In the genomic region with DNA sequence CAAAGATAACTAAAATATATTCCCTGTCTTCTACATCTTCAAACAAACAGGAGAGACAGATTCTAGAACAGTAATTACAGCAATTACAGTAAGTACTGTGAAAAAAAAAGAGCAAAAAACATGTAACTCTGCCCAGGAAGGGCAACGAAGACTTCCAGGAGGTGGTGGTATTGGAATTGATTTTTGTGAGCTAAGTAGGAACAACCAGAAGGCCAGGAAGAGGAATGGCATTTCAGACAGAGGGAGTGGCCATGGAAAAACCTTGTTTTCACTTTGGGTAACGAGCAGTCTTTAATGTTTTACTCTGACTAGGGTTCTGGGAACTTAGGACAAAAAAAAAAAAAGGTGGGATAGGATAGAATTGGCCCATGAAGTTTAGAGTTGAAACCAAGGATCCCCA, we compare ENCODE assay signal across 10 cellular contexts.
DNase-seq lines count a peak whose midpoint lies in the region; ATAC-seq and TF ChIP-seq lines count a peak whose summit lies in the region.
"Had no signal": no experiment of that assay in that cellular context is flagged by ENCODE, and none has a peak within 500 bp of the region (broad histone marks: within the 10 kb centered on the region; RNA-seq: fewer than 3 reads in every experiment).

No MANE protein-coding gene starts in this region.

- no peak for TF ChIP-seq CTCF in brain (conservative IDR thresholded peaks at IDR 0.05)
- no peak for TF ChIP-seq CTCF in mesothelial cell of epicardium (IDR thresholded peaks at IDR 0.05; ENCODE audit: unreplicated experiment)

- no peak overlapping the region for H3K4me3 ChIP-seq in ACC112 (ENCODE audit: low read depth, low read length)

- no peaks in the 10 kb centered on the region for H3K36me3 ChIP-seq in ACC112 (ENCODE audit: insufficient read depth, low read length)

- H3K79me2 ChIP-seq in ACC112 (ENCODE audit: control insufficient read depth, insufficient read depth, low read length, unreplicated experiment): no peaks in the 10 kb centered on the region

- peak overlapping the region; percentile 53 for H2AFZ ChIP-seq in ACC112 (ENCODE audit: low read length, unreplicated experiment)

- no peak for ATAC-seq in HG03025 (IDR thresholded peaks at IDR 0.05; ENCODE audit: low FRiP score, unreplicated experiment)

- no peak overlapping the region for H3K27ac ChIP-seq in ACC112 (ENCODE audit: low read depth, low read length)

- no peaks in the 10 kb centered on the region for H3K36me3 Mint-ChIP-seq in brain
- no peaks in the 10 kb centered on the region for H3K36me3 Mint-ChIP-seq in mesothelial cell of epicardium

- H3K4me3 Mint-ChIP-seq in brain: peak overlapping the region in 3 of 5 experiments; percentile 25 to 70 (median 48)
- H3K4me3 Mint-ChIP-seq in mesothelial cell of epicardium: no peak overlapping the region
- H3K4me3 Mint-ChIP-seq: H9 had no signal

- H3K27me3 ChIP-seq in ACC112 (ENCODE audit: insufficient read depth, low read length): no peaks in the 10 kb centered on the region

- H3K4me1 Mint-ChIP-seq in brain (peaks cover 52% of the 10 kb centered on the region), mesothelial cell of epicardium (peaks cover 32% of the 10 kb centered on the region)

- DNase-seq in LHCN-M2 (ENCODE audit: low read depth) (peak; percentile 51), mesothelial cell of epicardium (ENCODE audit: low spot score in 2 of 2, unreplicated experiment in 2 of 2) (no peak), SKM-1 treated with dmso at 0.1 percent for 144 hours (lab: John Stamatoyannopoulos, UW; ENCODE audit: unreplicated experiment) (no peak), KG1 (lab: John Stamatoyannopoulos, UW) (no peak), cerebellar nuclear complex (lab: John Stamatoyannopoulos, UW) (no peak)
- DNase-seq: H9, NCI-H1930 had no signal

- H3K27ac Mint-ChIP-seq in brain (peak overlapping the region; percentile 34 to 96 (median 93)), mesothelial cell of epicardium (peak overlapping the region; percentile 36)

- H3K9me3 Mint-ChIP-seq in brain (peaks cover 0 to 9% (median 0%) of the 10 kb centered on the region in 5 experiments), mesothelial cell of epicardium (no peaks in the 10 kb centered on the region)
- H3K9me3 Mint-ChIP-seq: H9 had no signal

- peaks cover 14% of the 10 kb centered on the region for H3K4me1 ChIP-seq in ACC112 (ENCODE audit: control insufficient read depth, insufficient read depth, low read length, unreplicated experiment)

- peaks cover 6% of the 10 kb centered on the region for H3K27me3 Mint-ChIP-seq in brain
- no peaks in the 10 kb centered on the region for H3K27me3 Mint-ChIP-seq in mesothelial cell of epicardium (ENCODE audit: low read depth)
